8 cellular contexts compared by ENCODE assay signal in the genomic region with DNA sequence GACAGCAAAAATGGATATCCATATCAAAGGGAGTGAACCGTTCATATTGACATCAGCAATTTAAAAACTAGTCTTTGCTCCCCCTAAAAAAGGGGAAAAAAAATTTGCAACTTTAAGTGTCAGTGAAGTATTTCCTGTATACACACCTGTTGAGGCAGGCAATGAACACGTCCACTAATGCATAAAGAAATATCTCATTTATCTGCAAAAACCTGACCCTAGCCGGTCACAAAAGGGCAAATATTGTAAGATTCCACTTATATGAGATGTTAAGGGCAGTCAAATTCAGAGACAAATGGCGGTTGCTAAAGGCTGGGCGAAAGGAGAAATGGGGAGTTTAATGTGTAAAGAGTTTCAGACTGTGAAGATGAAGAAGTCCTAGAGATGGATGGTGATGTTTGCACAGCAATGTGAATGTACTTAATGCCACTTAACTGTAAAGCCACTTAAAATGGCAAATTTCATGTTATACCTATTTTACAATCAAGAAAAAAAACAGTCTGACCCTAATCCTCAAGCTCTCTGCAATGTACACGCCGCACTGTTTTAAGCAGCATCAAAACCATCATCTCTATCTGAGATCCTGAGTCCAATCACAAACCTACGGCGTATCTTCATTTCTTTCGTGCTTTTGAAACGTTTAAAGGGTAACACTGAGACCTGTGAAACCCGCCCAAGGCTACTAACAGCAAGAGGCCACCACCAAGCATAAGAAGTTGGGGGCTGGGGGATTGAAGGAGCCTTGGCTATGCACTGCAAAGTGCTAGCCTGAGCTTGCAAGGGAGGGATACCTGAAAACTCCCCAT. TPM values are rescaled to one million over a fixed set of nuclear protein-coding genes. Genes with fewer than 3 reads are reported as not detected.
DNase-seq lines count a peak whose midpoint lies in the region; ATAC-seq and TF ChIP-seq lines count a peak whose summit lies in the region.

No MANE protein-coding gene starts in this region.

- H3K27ac Mint-ChIP-seq in activated CD4-positive, alpha-beta memory T cell treated with anti-CD3 and anti-CD28 coated beads, Interleukin-2, amount 10 ng/mL, durations not matched to agents 7 days and 5 days = peak overlapping the region; percentile 98

- peaks cover 21% of the 10 kb centered on the region for H3K36me3 Mint-ChIP-seq in activated T-cell treated with anti-CD3 and anti-CD28 coated beads, Interleukin-2, amount 50 U/mL, for 4 hours (ENCODE audit: insufficient read depth)
- H3K36me3 Mint-ChIP-seq in activated CD4-positive, alpha-beta memory T cell treated with anti-CD3 and anti-CD28 coated beads, Interleukin-2, amount 10 ng/mL, durations not matched to agents 7 days and 5 days (ENCODE audit: low read depth) = peaks cover 47% of the 10 kb centered on the region

- H3K4me3 Mint-ChIP-seq in activated T-cell treated with anti-CD3 and anti-CD28 coated beads, Interleukin-2, amount 50 U/mL, for 4 hours = peak overlapping the region; percentile 87
- peak overlapping the region; percentile 91 for H3K4me3 Mint-ChIP-seq in activated CD4-positive, alpha-beta memory T cell treated with anti-CD3 and anti-CD28 coated beads, Interleukin-2, amount 10 ng/mL, durations not matched to agents 7 days and 5 days

- no peak for TF ChIP-seq CTCF in stomach (IDR thresholded peaks at IDR 0.05)

- H3K4me1 Mint-ChIP-seq in activated T-cell treated with anti-CD3 and anti-CD28 coated beads, Interleukin-2, amount 50 U/mL, for 4 hours (ENCODE audit: low read depth) = peaks cover 35% of the 10 kb centered on the region
- H3K4me1 Mint-ChIP-seq in activated CD4-positive, alpha-beta memory T cell treated with anti-CD3 and anti-CD28 coated beads, Interleukin-2, amount 10 ng/mL, durations not matched to agents 7 days and 5 days = peaks cover 46% of the 10 kb centered on the region

- TF ChIP-seq POLR2A in stomach (IDR thresholded peaks at IDR 0.05) = no peak

- intact Hi-C loops in stomach (cut with DNase I; ENCODE audit: low total_unique reads) (no loop called here), posterior cingulate gyrus (cut with DNase I) (no loop called here)

- H3K27me3 ChIP-seq in stomach = no peaks in the 10 kb centered on the region

- H3K36me3 ChIP-seq in stomach = peaks cover 26 to 41% (median 40%) of the 10 kb centered on the region in 4 donors

- peak overlapping the region; percentile 93 for H3K4me3 ChIP-seq in iPS-18c (ENCODE audit: insufficient read depth, low read depth, low read length)
- H3K4me3 ChIP-seq in stomach = peak overlapping the region; percentile 70 to 76 (median 74)

- ATAC-seq in activated T-cell treated with anti-CD3 and anti-CD28 coated beads, Interleukin-2, amount 50 U/mL, for 4 hours = no peak
- ATAC-seq in HG03196 (IDR thresholded peaks at IDR 0.05; ENCODE audit: unreplicated experiment) = no peak

- H3K9me3 ChIP-seq in iPS-18c (ENCODE audit: control insufficient read depth, insufficient read depth, low read length) (no peaks in the 10 kb centered on the region), stomach (no peaks in the 10 kb centered on the region)

- CTCF ChIA-PET in activated CD4-positive, alpha-beta memory T cell treated with anti-CD3 and anti-CD28 coated beads, Interleukin-2, amount 10 ng/mL, durations not matched to agents 7 days and 5 days (lab: Charles Lee) = no interaction called here

- peaks cover 3% of the 10 kb centered on the region for H3K9me3 Mint-ChIP-seq in activated T-cell treated with anti-CD3 and anti-CD28 coated beads, Interleukin-2, amount 50 U/mL, for 4 hours
- no peaks in the 10 kb centered on the region for H3K9me3 Mint-ChIP-seq in activated CD4-positive, alpha-beta memory T cell treated with anti-CD3 and anti-CD28 coated beads, Interleukin-2, amount 10 ng/mL, durations not matched to agents 7 days and 5 days

- no peak for DNase-seq in activated T-cell treated with anti-CD3 and anti-CD28 coated beads, Interleukin-2, amount 50 U/mL, for 4 hours
- DNase-seq in activated T-cell treated with anti-CD3 and anti-CD28 coated beads for 4 hours (no peak), stomach (no peak), NCI-H1930 (lab: John Stamatoyannopoulos, UW) (no peak), posterior cingulate gyrus (no peak)
- DNase-seq in activated CD4-positive, alpha-beta memory T cell treated with anti-CD3 and anti-CD28 coated beads, Interleukin-2, amount 10 ng/mL, durations not matched to agents 7 days and 5 days = no peak

- peak overlapping the region; percentile 88 to 98 (median 96) for H3K27ac ChIP-seq in stomach

- POLR2A ChIA-PET in activated CD4-positive, alpha-beta memory T cell treated with anti-CD3 and anti-CD28 coated beads, Interleukin-2, amount 10 ng/mL, durations not matched to agents 7 days and 5 days (lab: Charles Lee) = interaction anchor here (0.8 to 1.9 kb wide), 5 partner anchors 8 to 343 kb away, joined by 3 to 9 read pairs (median 3); no protein-coding TSS in a partner anchor

- peaks cover 26 to 50% (median 37%) of the 10 kb centered on the region in 4 donors for H3K4me1 ChIP-seq in stomach

- no peaks in the 10 kb centered on the region for H3K27me3 Mint-ChIP-seq in activated T-cell treated with anti-CD3 and anti-CD28 coated beads, Interleukin-2, amount 50 U/mL, for 4 hours (ENCODE audit: low read depth)
- H3K27me3 Mint-ChIP-seq in activated CD4-positive, alpha-beta memory T cell treated with anti-CD3 and anti-CD28 coated beads, Interleukin-2, amount 10 ng/mL, durations not matched to agents 7 days and 5 days = no peaks in the 10 kb centered on the region

- 42 to 52% (median 49%) methylated on average over 12 of the region's 12 CpGs for WGBS in stomach, 5 donors

- TF ChIP-seq EP300 in stomach (IDR thresholded peaks at IDR 0.05) = no peak

RNA-seq across cellular contexts. Expression of gene PARN, which starts 1.1 kb away (rescaled TPM):
- total RNA-seq in activated T-cell treated with anti-CD3 and anti-CD28 coated beads, Interleukin-2, amount 50 U/mL, for 4 hours = 10 to 100 TPM; 45.0 to 52.8 (median 47.3) TPM
- total RNA-seq in activated CD4-positive, alpha-beta memory T cell treated with anti-CD3 and anti-CD28 coated beads, Interleukin-2, amount 10 ng/mL, durations not matched to agents 7 days and 5 days = 10 to 100 TPM; 41.4 to 43.0 TPM
- total RNA-seq in stomach = 10 to 100 TPM; 11.3 to 75.3 (median 39.5) TPM
- 10 to 100 TPM in 2 of 3 donors, 1 to 10 TPM in 1; 9.9 to 16.0 (median 10.7) TPM for polyA plus RNA-seq in stomach

RNA-seq across cellular contexts. Expression of gene BFAR, which starts 3.7 kb away (rescaled TPM):
- total RNA-seq in activated T-cell treated with anti-CD3 and anti-CD28 coated beads, Interleukin-2, amount 50 U/mL, for 4 hours = 10 to 100 TPM; 62.2 to 64.4 (median 63.6) TPM
- total RNA-seq in activated CD4-positive, alpha-beta memory T cell treated with anti-CD3 and anti-CD28 coated beads, Interleukin-2, amount 10 ng/mL, durations not matched to agents 7 days and 5 days = 10 to 100 TPM; 62.3 to 68.8 TPM
- total RNA-seq in stomach = 100 to 1,000 TPM in 1 of 5 donors, 10 to 100 TPM in 4; 18.2 to 113 (median 93.8) TPM
- polyA plus RNA-seq in stomach = 10 to 100 TPM; 27.8 to 46.6 (median 31.5) TPM
